16 cellular contexts compared by ENCODE assay signal in the genomic region with DNA sequence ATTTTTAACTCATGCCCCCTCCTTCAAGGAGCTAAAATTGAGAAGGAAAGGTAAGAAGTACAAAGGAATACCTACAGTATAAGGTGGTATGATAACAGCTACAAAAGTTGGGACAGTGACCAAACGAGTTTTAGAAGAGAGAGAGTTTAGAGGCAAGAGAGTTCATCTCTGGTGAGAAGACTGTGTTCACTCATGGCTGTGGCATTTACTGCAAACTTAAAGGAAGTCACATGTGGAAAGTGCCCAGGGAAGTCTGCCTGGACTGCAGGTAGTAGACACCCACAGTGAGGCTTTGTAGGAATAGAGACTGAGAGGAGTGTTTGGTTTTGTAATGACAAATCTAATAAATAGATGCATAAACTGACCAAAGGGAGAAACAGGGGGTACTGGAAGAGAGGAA.
A peak's percentile ranks its signal among the peaks of the same experiment; 100 is the strongest.
DNase-seq lines count a peak whose midpoint lies in the region; TF ChIP-seq lines count a peak whose summit lies in the region.
"Had no signal": no experiment of that assay in that cellular context is flagged by ENCODE, and none has a peak within 500 bp of the region (broad histone marks: within the 10 kb centered on the region; RNA-seq: fewer than 3 reads in every experiment).

No MANE protein-coding gene starts in this region.

- H3K9me3 ChIP-seq in uterus (no peaks in the 10 kb centered on the region), vagina (no peaks in the 10 kb centered on the region)

- peaks cover 7% of the 10 kb centered on the region for H3K36me3 Mint-ChIP-seq in activated naive CD4-positive, alpha-beta T cell treated with anti-CD3 and anti-CD28 coated beads, Interleukin-2, amount 50 U/mL, for 24 hours
- peaks cover 5% of the 10 kb centered on the region for H3K36me3 Mint-ChIP-seq in activated naive CD8-positive, alpha-beta T cell
- H3K36me3 Mint-ChIP-seq in mesothelial cell of epicardium = no peaks in the 10 kb centered on the region
- H3K36me3 Mint-ChIP-seq: activated CD8-positive, alpha-beta memory T cell treated with anti-CD3 and anti-CD28 coated beads, Interleukin-2, amount 10 ng/mL, durations not matched to agents 7 days and 5 days had no signal

- peaks cover 0 to 4% of the 10 kb centered on the region in 2 donors for H3K4me1 ChIP-seq in uterus
- H3K4me1 ChIP-seq in vagina = peaks cover 18% of the 10 kb centered on the region

- H3K36me3 ChIP-seq in uterus = no peaks in the 10 kb centered on the region
- no peaks in the 10 kb centered on the region for H3K36me3 ChIP-seq in vagina

- no peaks in the 10 kb centered on the region for H3K27me3 Mint-ChIP-seq in activated naive CD4-positive, alpha-beta T cell treated with anti-CD3 and anti-CD28 coated beads, Interleukin-2, amount 50 U/mL, for 24 hours
- H3K27me3 Mint-ChIP-seq in activated naive CD8-positive, alpha-beta T cell = no peaks in the 10 kb centered on the region
- no peaks in the 10 kb centered on the region for H3K27me3 Mint-ChIP-seq in mesothelial cell of epicardium (ENCODE audit: low read depth)
- H3K27me3 Mint-ChIP-seq: activated CD8-positive, alpha-beta memory T cell treated with anti-CD3 and anti-CD28 coated beads, Interleukin-2, amount 10 ng/mL, durations not matched to agents 7 days and 5 days had no signal

- no peak for TF ChIP-seq CTCF in mesothelial cell of epicardium (IDR thresholded peaks at IDR 0.05; ENCODE audit: unreplicated experiment)
- no peak for TF ChIP-seq CTCF in uterus (IDR thresholded peaks at IDR 0.05)
- TF ChIP-seq CTCF in vagina (IDR thresholded peaks at IDR 0.05) = no peak

- H3K4me1 Mint-ChIP-seq in activated naive CD4-positive, alpha-beta T cell treated with anti-CD3 and anti-CD28 coated beads, Interleukin-2, amount 50 U/mL, for 24 hours = peaks cover 41% of the 10 kb centered on the region
- H3K4me1 Mint-ChIP-seq in activated naive CD8-positive, alpha-beta T cell (ENCODE audit: low read depth) = peaks cover 35% of the 10 kb centered on the region
- peaks cover 40% of the 10 kb centered on the region for H3K4me1 Mint-ChIP-seq in mesothelial cell of epicardium

- H3K27ac Mint-ChIP-seq in activated naive CD4-positive, alpha-beta T cell treated with anti-CD3 and anti-CD28 coated beads, Interleukin-2, amount 50 U/mL, for 24 hours = peak overlapping the region; percentile 85
- H3K27ac Mint-ChIP-seq in activated naive CD8-positive, alpha-beta T cell = peak overlapping the region; percentile 85
- peak overlapping the region; percentile 89 for H3K27ac Mint-ChIP-seq in mesothelial cell of epicardium
- H3K27ac Mint-ChIP-seq: activated CD8-positive, alpha-beta memory T cell treated with anti-CD3 and anti-CD28 coated beads, Interleukin-2, amount 10 ng/mL, durations not matched to agents 7 days and 5 days had no signal

- H3K27ac ChIP-seq in uterus (peak overlapping the region; percentile 27 to 71), vagina (no peak overlapping the region)

- DNase-seq in activated naive CD4-positive, alpha-beta T cell treated with Interleukin-2 at 50 U/mL for 16 hours = no peak
- no peak for DNase-seq in mesothelial cell of epicardium (ENCODE audit: low spot score in 2 of 2, unreplicated experiment in 2 of 2)
- no peak for DNase-seq in uterus
- no peak for DNase-seq in vagina (ENCODE audit: extremely low spot score in 2 of 2)
- DNase-seq in NCI-H446 (lab: John Stamatoyannopoulos, UW) = no peak
- DNase-seq in NCI-H2227 treated with DMSO at 0.1 percent for 48 hours (lab: John Stamatoyannopoulos, UW) = no peak
- DNase-seq: activated CD8-positive, alpha-beta memory T cell treated with anti-CD3 and anti-CD28 coated beads, Interleukin-2, amount 10 ng/mL, durations not matched to agents 7 days and 5 days; caudate nucleus; COR-L47; effector CD8-positive, alpha-beta T cell; KG1; NCI-H1105 treated with DMSO at 0.1 percent for 48 hours; NCI-H774 had no signal

- no peaks in the 10 kb centered on the region for H3K9me3 Mint-ChIP-seq in activated naive CD4-positive, alpha-beta T cell treated with anti-CD3 and anti-CD28 coated beads, Interleukin-2, amount 50 U/mL, for 24 hours
- H3K9me3 Mint-ChIP-seq in activated naive CD8-positive, alpha-beta T cell (ENCODE audit: low read depth) = no peaks in the 10 kb centered on the region
- no peaks in the 10 kb centered on the region for H3K9me3 Mint-ChIP-seq in mesothelial cell of epicardium

- H3K4me3 ChIP-seq in uterus = no peak overlapping the region
- H3K4me3 ChIP-seq in vagina = no peak overlapping the region
- H3K4me3 ChIP-seq: smooth muscle cell had no signal

- H3K4me3 Mint-ChIP-seq in activated naive CD4-positive, alpha-beta T cell treated with anti-CD3 and anti-CD28 coated beads, Interleukin-2, amount 50 U/mL, for 24 hours = no peak overlapping the region
- H3K4me3 Mint-ChIP-seq in activated naive CD8-positive, alpha-beta T cell = no peak overlapping the region
- H3K4me3 Mint-ChIP-seq in mesothelial cell of epicardium = no peak overlapping the region
- H3K4me3 Mint-ChIP-seq: activated CD8-positive, alpha-beta memory T cell treated with anti-CD3 and anti-CD28 coated beads, Interleukin-2, amount 10 ng/mL, durations not matched to agents 7 days and 5 days had no signal

- intact Hi-C loops in uterus (cut with DNase I; ENCODE audit: low total_unique reads) = no loop called here
- intact Hi-C loops in vagina (cut with DNase I) = loop anchor here (10.0 kb wide), 1 partner anchor 715 kb away; the partner anchor contains the start of gene INPP4B

- TF ChIP-seq POLR2A in uterus (IDR thresholded peaks at IDR 0.05) = no peak
- no peak for TF ChIP-seq POLR2A in vagina (IDR thresholded peaks at IDR 0.05)

- H3K27me3 ChIP-seq in uterus (no peaks in the 10 kb centered on the region), vagina (no peaks in the 10 kb centered on the region)
